Comparison of ENCODE assay signal across 1 cellular context in the genomic region with DNA sequence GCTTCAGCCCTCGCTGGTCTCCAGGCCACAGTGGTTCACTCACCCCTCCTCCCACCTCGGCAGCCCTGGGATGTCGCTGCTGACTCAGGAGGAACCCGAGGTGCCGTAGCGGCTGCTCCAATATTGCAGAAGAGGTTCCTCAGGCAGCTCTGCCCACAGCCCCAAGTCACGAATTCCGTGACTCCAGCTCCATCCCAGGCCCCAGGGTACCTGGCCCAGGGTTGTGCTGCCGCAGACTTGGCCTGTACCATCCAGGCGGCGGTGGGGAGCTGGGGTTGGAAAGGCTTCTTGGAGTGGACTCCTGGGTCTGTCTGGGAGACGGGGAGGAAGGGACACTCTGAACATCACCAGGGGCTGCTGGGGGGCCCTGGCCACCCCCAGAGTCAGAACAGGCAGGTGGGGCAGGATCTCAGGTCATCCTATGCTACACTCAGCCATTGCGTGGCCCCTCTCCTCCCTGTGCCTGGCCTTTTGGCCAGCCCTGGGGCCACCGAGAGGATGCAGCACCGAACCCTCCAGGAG.
TF ChIP-seq lines count a peak whose summit lies in the region.

No MANE protein-coding gene starts in this region.

TF ChIP-seq in HepG2, 621 proteins besides CTCF, POLR2A, EP300 and RAD21:
- TF ChIP-seq AGO2 (optimal IDR thresholded peaks at IDR 0.05; ENCODE audit: low read depth, low read length) (peak; percentile 58), ZNF558 (CRISPR knock-in tag; IDR thresholded peaks at IDR 0.05; ENCODE audit: borderline replicate concordance) (0 out of 2 replicates have a peak, but pooled peaks have one; percentile 18), MAFK (conservative IDR thresholded peaks at IDR 0.05 in 1 of 2, IDR thresholded peaks at IDR 0.05 in 1 of 2; ENCODE audit: low read length in 2 of 2) (0 out of 4 replicates have a peak, but pooled peaks of 1 of the 2 experiments have one; percentile 3), HES4 (CRISPR knock-in tag; IDR thresholded peaks at IDR 0.05; ENCODE audit: borderline replicate concordance) (0 out of 2 replicates have a peak, but pooled peaks have one; percentile 13), FOXP1 (IDR thresholded peaks at IDR 0.05) (no peak), FOXP1 (CRISPR knock-in tag; IDR thresholded peaks at IDR 0.05) (no peak), KMT2B (CRISPR knock-in tag; IDR thresholded peaks at IDR 0.05) (0 out of 2 replicates have a peak, but pooled peaks have one; percentile 29), SNAPC2 (CRISPR knock-in tag; IDR thresholded peaks at IDR 0.05) (0 out of 2 replicates have a peak, but pooled peaks have one; percentile 2), ZNF317 (CRISPR knock-in tag; IDR thresholded peaks at IDR 0.05) (peak; percentile 7; the same call in 1 of the 2 replicates), PHF20 (CRISPR knock-in tag; IDR thresholded peaks at IDR 0.05) (no peak), ZBTB4 (CRISPR knock-in tag; IDR thresholded peaks at IDR 0.05; ENCODE audit: borderline replicate concordance) (no peak), ZBTB33 (CRISPR knock-in tag; IDR thresholded peaks at IDR 0.05) (peak; percentile 76), ZFP1 (CRISPR knock-in tag; IDR thresholded peaks at IDR 0.05) (no peak), ZNF790 (CRISPR knock-in tag; IDR thresholded peaks at IDR 0.05; ENCODE audit: borderline replicate concordance) (0 out of 2 replicates have a peak, but pooled peaks have one; percentile 52), ZBTB20 (CRISPR knock-in tag; IDR thresholded peaks at IDR 0.05; ENCODE audit: borderline replicate concordance, low read depth) (0 out of 2 replicates have a peak, but pooled peaks have one; percentile 0), SP1 (IDR thresholded peaks at IDR 0.05) (no peak), SP1 (CRISPR knock-in tag; IDR thresholded peaks at IDR 0.05) (no peak), PBX3 (CRISPR knock-in tag; IDR thresholded peaks at IDR 0.05; ENCODE audit: borderline replicate concordance) (no peak), ZNF598 (CRISPR knock-in tag; IDR thresholded peaks at IDR 0.05; ENCODE audit: borderline replicate concordance) (no peak), ZBTB43 (CRISPR knock-in tag; conservative IDR thresholded peaks at IDR 0.05) (no peak), EEA1 (CRISPR knock-in tag; IDR thresholded peaks at IDR 0.05; ENCODE audit: borderline replicate concordance) (peak; percentile 65; the same call in 1 of the 2 replicates)
- TF ChIP-seq, protein P1, sequence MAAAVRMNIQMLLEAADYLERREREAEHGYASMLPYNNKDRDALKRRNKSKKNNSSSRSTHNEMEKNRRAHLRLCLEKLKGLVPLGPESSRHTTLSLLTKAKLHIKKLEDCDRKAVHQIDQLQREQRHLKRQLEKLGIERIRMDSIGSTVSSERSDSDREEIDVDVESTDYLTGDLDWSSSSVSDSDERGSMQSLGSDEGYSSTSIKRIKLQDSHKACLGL (CRISPR knock-in tag; IDR thresholded peaks at IDR 0.05), result 0 out of 2 replicates have a peak, but pooled peaks have one; percentile 7
